Comparison of ENCODE assay signal across 1 cellular context in genomic region chr13:30618186-30618937, GRCh38.
TF ChIP-seq lines count a peak whose summit lies in the region.

No MANE protein-coding gene starts in this region.

TF ChIP-seq in H1, 55 proteins besides CTCF, POLR2A, EP300 and RAD21:
- TF ChIP-seq KDM4A (IDR thresholded peaks at IDR 0.05; ENCODE audit: low read depth, low read length, severe bottlenecking), result no peak
- peak; percentile 79 for TF ChIP-seq SAP30 (IDR thresholded peaks at IDR 0.05; ENCODE audit: insufficient read depth, insufficient replicate concordance, low read length)
